In the genomic region with DNA sequence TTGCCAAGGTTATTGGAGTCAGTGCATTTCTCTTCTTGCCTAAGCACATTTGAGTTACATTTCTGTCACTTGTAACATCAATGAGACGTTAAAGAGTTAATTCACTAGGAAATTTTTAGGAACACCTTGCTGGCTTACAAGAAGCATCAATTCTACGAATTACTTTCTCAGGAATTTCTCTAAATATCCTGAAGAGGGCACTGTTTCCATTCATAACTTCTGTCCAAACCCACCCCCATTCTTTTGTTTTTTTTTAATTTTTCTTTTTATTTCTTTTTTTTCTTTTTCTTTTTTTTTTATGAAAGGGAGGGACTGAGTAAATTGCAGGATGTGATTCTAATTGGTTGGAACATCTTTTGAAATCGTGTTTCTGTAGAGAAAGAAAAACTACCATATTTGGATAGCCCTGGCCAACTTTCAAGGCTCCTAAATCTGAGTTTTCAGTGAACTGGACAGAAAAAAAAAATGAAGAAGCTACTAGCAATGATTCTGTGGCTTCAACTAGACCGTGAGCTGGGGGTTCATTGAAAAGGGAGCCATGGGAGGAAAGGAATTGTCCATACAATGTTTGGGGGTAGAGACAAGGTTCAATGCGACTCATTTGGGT, we compare ENCODE assay signal across 9 cellular contexts.
DNase-seq lines count a peak whose midpoint lies in the region; ATAC-seq and TF ChIP-seq lines count a peak whose summit lies in the region.
"Had no signal": no experiment of that assay in that cellular context is flagged by ENCODE, and none has a peak within 500 bp of the region (broad histone marks: within the 10 kb centered on the region; RNA-seq: fewer than 3 reads in every experiment).

No MANE protein-coding gene starts in this region.

- no peaks in the 10 kb centered on the region for H3K9me3 ChIP-seq in sigmoid colon

- no peaks in the 10 kb centered on the region for H3K4me1 ChIP-seq in sigmoid colon

- 25 to 33% methylated on average over 5 of the region's 5 CpGs for WGBS in sigmoid colon, 2 donors

- no peak for ATAC-seq in activated CD4-positive, alpha-beta T cell treated with anti-CD3 and anti-CD28 coated beads for 36 hours

- no peak overlapping the region for H3K27ac Mint-ChIP-seq in activated CD4-positive, alpha-beta T cell treated with anti-CD3 and anti-CD28 coated beads for 36 hours
- H3K27ac Mint-ChIP-seq: activated B cell treated with CpG ODN at 0.5 μM for 24 hours had no signal

- peak overlapping the region; percentile 67 for H3K4me3 Mint-ChIP-seq in activated CD4-positive, alpha-beta T cell treated with anti-CD3 and anti-CD28 coated beads for 36 hours
- H3K4me3 Mint-ChIP-seq: activated B cell treated with CpG ODN at 0.5 μM for 24 hours had no signal

- CTCF ChIA-PET in activated CD4-positive, alpha-beta T cell treated with anti-CD3 and anti-CD28 coated beads for 36 hours (lab: Charles Lee), result no interaction called here

- no peak overlapping the region for H3K27ac ChIP-seq in sigmoid colon

- POLR2A ChIA-PET in activated CD4-positive, alpha-beta T cell treated with anti-CD3 and anti-CD28 coated beads for 36 hours (lab: Charles Lee), result no interaction called here

- H3K36me3 Mint-ChIP-seq in activated CD4-positive, alpha-beta T cell treated with anti-CD3 and anti-CD28 coated beads for 36 hours (ENCODE audit: low read depth), result no peaks in the 10 kb centered on the region

- H3K9me3 Mint-ChIP-seq in activated CD4-positive, alpha-beta T cell treated with anti-CD3 and anti-CD28 coated beads for 36 hours (ENCODE audit: low read depth), result no peaks in the 10 kb centered on the region
- H3K9me3 Mint-ChIP-seq: activated B cell treated with CpG ODN at 0.5 μM for 24 hours had no signal

- intact Hi-C loops in activated CD4-positive, alpha-beta T cell treated with anti-CD3 and anti-CD28 coated beads for 36 hours (cut with DNase I, micrococcal nuclease), result loop anchor here in 1 of 2 experiments (5.0 kb wide), 1 partner anchor 269 kb away; no protein-coding TSS in a partner anchor
- intact Hi-C loops in sigmoid colon (cut with DNase I), result no loop called here

- TF ChIP-seq POLR2A in sigmoid colon (IDR thresholded peaks at IDR 0.05), result no peak

- no peak for TF ChIP-seq EP300 in sigmoid colon (IDR thresholded peaks at IDR 0.05)

- TF ChIP-seq CTCF in choroid plexus epithelial cell (conservative IDR thresholded peaks at IDR 0.05; ENCODE audit: low read depth, low read length), result peak; percentile 55
- TF ChIP-seq CTCF in retinal pigment epithelial cell (conservative IDR thresholded peaks at IDR 0.05; ENCODE audit: low read depth, low read length), result peak; percentile 46
- TF ChIP-seq CTCF in sigmoid colon (IDR thresholded peaks at IDR 0.05), result peak in 1 of 4 experiments; percentile 17

- DNase-seq in activated CD4-positive, alpha-beta T cell treated with anti-CD3 and anti-CD28 coated beads for 36 hours, result no peak
- no peak for DNase-seq in activated CD4-positive, alpha-beta T cell treated with anti-CD3 and anti-CD28 coated beads for 1 hour
- peak; percentile 81 for DNase-seq in NCI-H2171 treated with DMSO at 0.1 percent for 48 hours (lab: John Stamatoyannopoulos, UW)
- DNase-seq in choroid plexus epithelial cell (ENCODE audit: low read depth), result peak; percentile 61
- DNase-seq in retinal pigment epithelial cell (ENCODE audit: low read depth), result no peak
- DNase-seq in T1000 (lab: John Stamatoyannopoulos, UW), result no peak
- DNase-seq in sigmoid colon, result no peak
- no peak for DNase-seq in HPDE6-E6E7 (ENCODE audit: extremely low spot score)
- DNase-seq: activated B cell treated with CpG ODN at 0.5 μM for 24 hours had no signal

- no peaks in the 10 kb centered on the region for H3K27me3 Mint-ChIP-seq in activated CD4-positive, alpha-beta T cell treated with anti-CD3 and anti-CD28 coated beads for 36 hours

- no peaks in the 10 kb centered on the region for H3K4me1 Mint-ChIP-seq in activated CD4-positive, alpha-beta T cell treated with anti-CD3 and anti-CD28 coated beads for 36 hours
- H3K4me1 Mint-ChIP-seq: activated B cell treated with CpG ODN at 0.5 μM for 24 hours had no signal

- no peaks in the 10 kb centered on the region for H3K27me3 ChIP-seq in sigmoid colon

- H3K4me3 ChIP-seq in choroid plexus epithelial cell (ENCODE audit: low read depth, low read length), result no peak overlapping the region
- H3K4me3 ChIP-seq in retinal pigment epithelial cell (ENCODE audit: low read length), result no peak overlapping the region
- H3K4me3 ChIP-seq in sigmoid colon, result no peak overlapping the region

- H3K36me3 ChIP-seq in sigmoid colon, result no peaks in the 10 kb centered on the region

Comparison
In these comparisons a context has a peak if more than half of its experiments do, and no peak if none do; other contexts are left out.
1. DNase-seq: peak in NCI-H2171 treated with DMSO at 0.1 percent for 48 hours (single experiment) and choroid plexus epithelial cell (single experiment); none in activated CD4-positive, alpha-beta T cell treated with anti-CD3 and anti-CD28 coated beads for 36 hours (single experiment), activated CD4-positive, alpha-beta T cell treated with anti-CD3 and anti-CD28 coated beads for 1 hour (single experiment), retinal pigment epithelial cell (single experiment), T1000 (single experiment), sigmoid colon (single experiment) and HPDE6-E6E7 (single experiment).